In genomic region chr3:40504636-40505430, GRCh38 we compare ENCODE assay signal across 7 cellular contexts. TPM values are rescaled to one million over a fixed set of nuclear protein-coding genes. Genes with fewer than 3 reads are reported as not detected.
A peak's percentile ranks its signal among the peaks of the same experiment; 100 is the strongest.
DNase-seq lines count a peak whose midpoint lies in the region; ATAC-seq, FAIRE-seq and TF ChIP-seq lines count a peak whose summit lies in the region.

No MANE protein-coding gene starts in this region.

- WGBS in small intestine, 3 donors: 45 to 72% (median 59%) methylated on average over 5 of the region's 5 CpGs

- TF ChIP-seq CTCF in HEK293 (tag by site-specific recombination; IDR thresholded peaks at IDR 0.05) (no peak), VCaP (conservative IDR thresholded peaks at IDR 0.05) (no peak)

- H3K36me3 ChIP-seq in HEK293 (ENCODE audit: control insufficient read depth in 2 of 2, insufficient read depth in 1 of 2, low read length in 2 of 2) (peaks cover 13 to 17% of the 10 kb centered on the region in 2 experiments; a peak in 2 of 3 replicates), small intestine (ENCODE audit: control insufficient read depth in 2 of 2, insufficient read depth in 2 of 2, low read length in 2 of 2) (no peaks in the 10 kb centered on the region)

- H3K4me3 ChIP-seq in HEK293 (ENCODE audit: low read depth, low read length): no peak overlapping the region
- H3K4me3 ChIP-seq in small intestine (ENCODE audit: low read depth in 1 of 2, low read length in 2 of 2): peak overlapping the region in 1 of 2 donors; percentile 54

- CTCF ChIA-PET in HEK293 (lab: Yijun Ruan, JAX): interaction anchor here (0.6 to 2.3 kb wide), 7 partner anchors 10 to 1057 kb away, joined by 3 to 16 read pairs (median 4); partner anchors contain the start of gene ZNF621

- no peak for ATAC-seq in GM19351 (IDR thresholded peaks at IDR 0.05; ENCODE audit: unreplicated experiment)

- FAIRE-seq in small intestine (lab: Jason Lieb, UNC): no peak

- H3K4me1 ChIP-seq in HEK293 (ENCODE audit: control insufficient read depth, insufficient read depth, low read length): no peaks in the 10 kb centered on the region
- peaks cover 0 to 3% of the 10 kb centered on the region in 2 donors for H3K4me1 ChIP-seq in small intestine (ENCODE audit: control insufficient read depth in 2 of 2, insufficient read depth in 1 of 2, low read depth in 1 of 2, low read length in 1 of 2)

- H3K9me3 ChIP-seq in HEK293 (ENCODE audit: control insufficient read depth, insufficient read depth, low read depth, low read length) (no peaks in the 10 kb centered on the region), small intestine (ENCODE audit: control insufficient read depth, low read depth) (no peaks in the 10 kb centered on the region)

- H3K27me3 ChIP-seq in small intestine (ENCODE audit: control insufficient read depth in 2 of 2, insufficient read depth in 2 of 2, low read length in 2 of 2): no peaks in the 10 kb centered on the region

- H3K27ac ChIP-seq in HEK293 (ENCODE audit: extremely low read depth, low read depth, low read length): no peak overlapping the region
- H3K27ac ChIP-seq in VCaP: peak overlapping the region; percentile 83
- peak overlapping the region in 1 of 2 donors; percentile 53 for H3K27ac ChIP-seq in small intestine (ENCODE audit: low read depth in 1 of 2, low read length in 1 of 2)

- POLR2A ChIA-PET in HEK293 (lab: Yijun Ruan, JAX): interaction anchor here (1.2 to 3.2 kb wide), 4 partner anchors 20 to 48 kb away, joined by 4 to 41 read pairs (median 18); partner anchors contain the start of genes RPL14, ZNF619 and ZNF621

- DNase-seq in glomerular visceral epithelial cell (ENCODE audit: extremely low spot score) (peak; percentile 88), small intestine (peak; percentile 32), NOMO-1 treated with DMSO at 0.1 percent for 48 hours (lab: John Stamatoyannopoulos, UW; ENCODE audit: unreplicated experiment) (no peak), NCI-H748 treated with DMSO at 0.1 percent for 48 hours (lab: John Stamatoyannopoulos, UW) (no peak)

TF ChIP-seq in HEK293, 187 proteins besides CTCF, POLR2A, EP300 and RAD21 (continues in another document):
- TF ChIP-seq KLF1 (tag by site-specific recombination; IDR thresholded peaks at IDR 0.05) (no peak), ZNF513 (tag by site-specific recombination; IDR thresholded peaks at IDR 0.05) (no peak), ZNF658 (tag by site-specific recombination; IDR thresholded peaks at IDR 0.05) (no peak), ZNF514 (tag by site-specific recombination; IDR thresholded peaks at IDR 0.05) (no peak), FEZF1 (tag by site-specific recombination; IDR thresholded peaks at IDR 0.05) (peak; percentile 91), SCRT2 (tag by site-specific recombination; IDR thresholded peaks at IDR 0.05) (no peak), ZNF555 (tag by site-specific recombination; conservative IDR thresholded peaks at IDR 0.05) (no peak), RBAK (tag by site-specific recombination; IDR thresholded peaks at IDR 0.05) (no peak), ZBTB26 (tag by site-specific recombination; optimal IDR thresholded peaks at IDR 0.05) (no peak), ZNF830 (tag by site-specific recombination; IDR thresholded peaks at IDR 0.05; ENCODE audit: low read depth) (no peak), ZBTB44 (tag by site-specific recombination; IDR thresholded peaks at IDR 0.05) (no peak), TSHZ1 (tag by site-specific recombination; IDR thresholded peaks at IDR 0.05; ENCODE audit: borderline replicate concordance) (no peak), HOXA7 (CRISPR knock-in tag; IDR thresholded peaks at IDR 0.05; ENCODE audit: borderline replicate concordance) (no peak), ZNF692 (tag by site-specific recombination; IDR thresholded peaks at IDR 0.05) (0 out of 2 replicates have a peak, but pooled peaks have one; percentile 13), ZIC2 (tag by site-specific recombination; IDR thresholded peaks at IDR 0.05) (no peak), ZBTB21 (tag by site-specific recombination; IDR thresholded peaks at IDR 0.05) (0 out of 2 replicates have a peak, but pooled peaks have one; percentile 29)

RNA-seq across cellular contexts. Expression of gene ZNF620, which starts 1.0 kb away (rescaled TPM):
- polyA plus RNA-seq in small intestine: 1 to 10 TPM in 2 of 3 donors, under 1 TPM in 1; 0.54 to 2.8 (median 1.3) TPM

RNA-seq across cellular contexts. Expression of gene ZNF621, which starts 19.9 kb away (rescaled TPM):
- polyA plus RNA-seq in small intestine: 1 to 10 TPM; 5.4 to 9.4 (median 9.4) TPM

RNA-seq across cellular contexts. Expression of gene ZNF619, which starts 27.9 kb away (rescaled TPM):
- polyA plus RNA-seq in small intestine: 1 to 10 TPM in 2 of 3 donors, under 1 TPM in 1; 0.81 to 1.9 (median 1.1) TPM

RNA-seq across cellular contexts. Expression of gene RPL14, which starts 47.7 kb away (rescaled TPM):
- polyA plus RNA-seq in small intestine: 1,000 to 10,000 TPM; 1,014 to 1,543 (median 1,283) TPM

Comparison
In these comparisons a context has a peak if more than half of its experiments do, and no peak if none do; other contexts are left out.
1. DNase-seq: peak in glomerular visceral epithelial cell (single experiment) and small intestine (single experiment); none in NOMO-1 treated with DMSO at 0.1 percent for 48 hours (single experiment) and NCI-H748 treated with DMSO at 0.1 percent for 48 hours (single experiment).